Comparison of ENCODE assay signal across 21 cellular contexts in the genomic region with DNA sequence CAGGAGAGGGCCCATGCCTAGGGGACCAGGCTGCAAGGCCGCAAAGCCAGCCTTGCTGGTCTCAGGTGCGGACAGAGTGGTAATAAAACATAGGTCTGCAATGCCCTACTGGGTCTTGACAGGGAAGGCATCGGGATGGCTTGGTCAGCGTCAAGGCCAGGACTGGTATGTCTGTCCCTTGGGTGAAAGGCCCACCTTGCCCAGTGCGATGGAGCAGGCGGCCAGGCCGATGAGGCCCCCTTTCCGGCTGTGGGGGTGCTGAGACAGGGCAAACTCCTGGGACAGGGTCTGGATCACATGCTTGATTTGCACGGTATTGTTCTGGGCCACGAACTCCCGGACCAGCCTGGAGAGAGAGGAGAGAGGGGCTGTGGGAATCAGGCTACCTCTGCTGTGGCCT.
"Had no signal": no experiment of that assay in that cellular context is flagged by ENCODE, and none has a peak within 500 bp of the region (broad histone marks: within the 10 kb centered on the region; RNA-seq: fewer than 3 reads in every experiment).

No MANE protein-coding gene starts in this region.

- H3K4me3 ChIP-seq: MG63 had no signal

- H3K9ac ChIP-seq: SK-N-SH had no signal

- H3K4me2 ChIP-seq: SK-N-SH had no signal

- H3K27me3 ChIP-seq: MG63 had no signal

- H3K9me3 ChIP-seq: MG63, SK-N-SH had no signal

- H3K27ac ChIP-seq: HL-60, RWPE1 had no signal

- DNase-seq: Karpas-422, KG1, MG63, NCI-H1092, NCI-H1105 treated with DMSO at 0.1 percent for 48 hours, NCI-H1417 treated with DMSO at 0.1 percent for 48 hours, NCI-H146, NCI-H1694 treated with DMSO at 0.1 percent for 48 hours, NCI-H1930, NCI-H2081, NCI-H2107, NCI-H2227 treated with DMSO at 0.1 percent for 48 hours, NCI-H524, NCI-H69, NCI-H774, PC-3, SHP77, SK-N-SH had no signal

- ATAC-seq: Panc1, PC-3 had no signal
